Comparison of ENCODE assay signal across 10 cellular contexts in the genomic region with DNA sequence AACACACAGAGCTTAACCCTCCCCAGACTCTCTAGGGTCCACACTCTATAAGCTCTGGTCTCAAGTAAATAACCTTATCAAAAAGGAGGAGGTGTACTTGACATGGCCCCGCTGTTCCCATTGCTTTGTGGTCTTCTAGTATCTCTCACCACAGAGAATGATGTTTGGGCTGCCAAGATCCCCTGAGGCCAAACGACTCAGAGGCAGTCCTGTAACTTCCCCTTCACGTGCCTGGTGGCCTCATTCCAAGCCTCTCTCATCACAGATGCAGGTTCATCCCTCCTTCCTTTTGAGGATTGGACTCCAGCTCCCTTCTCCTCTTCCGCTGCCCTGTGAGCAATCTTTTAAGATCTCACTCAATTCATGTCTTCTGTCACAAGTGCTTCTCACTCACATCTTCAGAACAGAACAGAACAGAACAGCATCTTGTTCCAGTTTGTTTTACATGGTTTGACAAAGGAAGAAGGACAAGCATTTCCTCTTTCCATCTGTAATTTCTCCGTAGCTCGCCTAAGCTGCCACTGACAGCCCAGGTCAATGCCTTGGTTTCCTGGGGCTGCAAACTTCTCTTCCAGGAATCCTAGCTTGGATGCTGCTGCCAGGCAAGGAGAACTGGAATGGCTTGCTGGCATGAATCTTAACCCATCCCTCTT.
DNase-seq lines count a peak whose midpoint lies in the region; TF ChIP-seq lines count a peak whose summit lies in the region.
"Had no signal": no experiment of that assay in that cellular context is flagged by ENCODE, and none has a peak within 500 bp of the region (broad histone marks: within the 10 kb centered on the region; RNA-seq: fewer than 3 reads in every experiment).

No MANE protein-coding gene starts in this region.

- H2BK15ac ChIP-seq in mesenchymal stem cell (ENCODE audit: low read depth, poor library complexity, severe bottlenecking) = no peak overlapping the region

- no peaks in the 10 kb centered on the region for H3K79me1 ChIP-seq in mesenchymal stem cell (replicated peaks; ENCODE audit: low read length, poor library complexity, severe bottlenecking)

- 42% methylated on average over 6 of the region's 6 CpGs for WGBS in mesenchymal stem cell

- no peak overlapping the region for H2BK12ac ChIP-seq in mesenchymal stem cell (ENCODE audit: low read length in 2 of 2)

- H3K4ac ChIP-seq in mesenchymal stem cell (ENCODE audit: low read depth in 1 of 2, low read length in 2 of 2) = no peak overlapping the region

- H3K9ac ChIP-seq in mesenchymal stem cell (ENCODE audit: low read length) (no peak overlapping the region), colonic mucosa (ENCODE audit: low read depth in 2 of 2, low read length in 2 of 2) (no peak overlapping the region)

- POLR2A ChIA-PET in RWPE1 (lab: Yijun Ruan, JAX; ENCODE audit: low non-redundant PET) = no interaction called here

- no peak overlapping the region for H4K91ac ChIP-seq in mesenchymal stem cell (ENCODE audit: low read length)

- H3K14ac ChIP-seq in mesenchymal stem cell (ENCODE audit: low read length in 2 of 2) = no peak overlapping the region

- TF ChIP-seq CTCF in RWPE1 (conservative IDR thresholded peaks at IDR 0.05; ENCODE audit: low read depth) = no peak
- TF ChIP-seq CTCF in colonic mucosa (IDR thresholded peaks at IDR 0.05) = no peak

- no peak overlapping the region for H2AK5ac ChIP-seq in mesenchymal stem cell (ENCODE audit: low read length, severe bottlenecking)

- intact Hi-C loops in colonic mucosa (cut with DNase I) = no loop called here

- no peak overlapping the region for H2AFZ ChIP-seq in mesenchymal stem cell (ENCODE audit: low read depth, low read length)

- no peak overlapping the region for H3K4me3 ChIP-seq in MG63
- no peak overlapping the region for H3K4me3 ChIP-seq in mesenchymal stem cell (ENCODE audit: insufficient read depth in 1 of 2, low read depth in 1 of 2, low read length in 2 of 2)
- no peak overlapping the region for H3K4me3 ChIP-seq in colonic mucosa

- DNase-seq in DMS79 treated with DMSO at 0.1 percent for 48 hours (lab: John Stamatoyannopoulos, UW) (peak; percentile 7), MG63 (peak; percentile 43), UCSD-AML1 (lab: John Stamatoyannopoulos, UW; ENCODE audit: unreplicated experiment) (peak; percentile 30), mesenchymal stem cell (peak; percentile 50), RWPE1 (ENCODE audit: low spot score) (no peak), colonic mucosa (no peak), COR-L47 (lab: John Stamatoyannopoulos, UW) (no peak), Ammon's horn (ENCODE audit: low spot score) (no peak)
- DNase-seq: activated T-cell treated with anti-CD3 and anti-CD28 coated beads, Interleukin-2, amount 50 U/mL, for 4 hours; NCI-H2171 had no signal

- H3K27me3 ChIP-seq in MG63 (no peaks in the 10 kb centered on the region), mesenchymal stem cell (ENCODE audit: control insufficient read depth in 1 of 2, insufficient read depth in 1 of 2, low read length in 2 of 2) (peaks cover 0 to 27% of the 10 kb centered on the region in 2 experiments), colonic mucosa (no peaks in the 10 kb centered on the region)

- H2BK5ac ChIP-seq in mesenchymal stem cell (ENCODE audit: low read depth, low read length, poor library complexity, severe bottlenecking) = no peak overlapping the region

- H3K4me2 ChIP-seq in mesenchymal stem cell (ENCODE audit: low read length, poor library complexity, severe bottlenecking) = no peak overlapping the region

- H3K36me3 ChIP-seq in MG63 = no peaks in the 10 kb centered on the region
- no peaks in the 10 kb centered on the region for H3K36me3 ChIP-seq in mesenchymal stem cell (ENCODE audit: control insufficient read depth in 1 of 2, insufficient read depth in 2 of 2, low read depth in 1 of 2, low read length in 2 of 2)
- H3K36me3 ChIP-seq in colonic mucosa = no peaks in the 10 kb centered on the region

- H4K8ac ChIP-seq in mesenchymal stem cell (ENCODE audit: low read length) = no peak overlapping the region

- CTCF ChIA-PET in RWPE1 (lab: Yijun Ruan, JAX) = interaction anchor here (0.7 kb wide), 1 partner anchor 113 kb away, joined by 4 read pairs; no protein-coding TSS in a partner anchor

- no peak overlapping the region for H3K23ac ChIP-seq in mesenchymal stem cell (ENCODE audit: low read length in 2 of 2)

- H3K9me3 ChIP-seq in MG63 (no peaks in the 10 kb centered on the region), mesenchymal stem cell (ENCODE audit: control insufficient read depth, low read length) (no peaks in the 10 kb centered on the region), colonic mucosa (no peaks in the 10 kb centered on the region)

- H2BK120ac ChIP-seq in mesenchymal stem cell (ENCODE audit: low read depth, low read length) = no peak overlapping the region

- no peak overlapping the region for H3K27ac ChIP-seq in mesenchymal stem cell (ENCODE audit: low read length, poor library complexity, severe bottlenecking)
- H3K27ac ChIP-seq in RWPE1 = no peak overlapping the region
- H3K27ac ChIP-seq in colonic mucosa = no peak overlapping the region

- no peak overlapping the region for H3K18ac ChIP-seq in mesenchymal stem cell (ENCODE audit: low read depth in 1 of 2, low read length in 2 of 2)

- H3K4me1 ChIP-seq in mesenchymal stem cell (ENCODE audit: control insufficient read depth, insufficient read depth, low read depth, low read length) = no peaks in the 10 kb centered on the region
- no peaks in the 10 kb centered on the region for H3K4me1 ChIP-seq in colonic mucosa

Comparison
In these comparisons a context has a peak if more than half of its experiments do, and no peak if none do; other contexts are left out.
1. DNase-seq: peak in DMS79 treated with DMSO at 0.1 percent for 48 hours (single experiment), MG63 (single experiment), UCSD-AML1 (single experiment) and mesenchymal stem cell (single experiment); none in RWPE1 (single experiment), colonic mucosa (single experiment), COR-L47 (single experiment) and Ammon's horn (single experiment).